8 cellular contexts compared by ENCODE assay signal in the genomic region with DNA sequence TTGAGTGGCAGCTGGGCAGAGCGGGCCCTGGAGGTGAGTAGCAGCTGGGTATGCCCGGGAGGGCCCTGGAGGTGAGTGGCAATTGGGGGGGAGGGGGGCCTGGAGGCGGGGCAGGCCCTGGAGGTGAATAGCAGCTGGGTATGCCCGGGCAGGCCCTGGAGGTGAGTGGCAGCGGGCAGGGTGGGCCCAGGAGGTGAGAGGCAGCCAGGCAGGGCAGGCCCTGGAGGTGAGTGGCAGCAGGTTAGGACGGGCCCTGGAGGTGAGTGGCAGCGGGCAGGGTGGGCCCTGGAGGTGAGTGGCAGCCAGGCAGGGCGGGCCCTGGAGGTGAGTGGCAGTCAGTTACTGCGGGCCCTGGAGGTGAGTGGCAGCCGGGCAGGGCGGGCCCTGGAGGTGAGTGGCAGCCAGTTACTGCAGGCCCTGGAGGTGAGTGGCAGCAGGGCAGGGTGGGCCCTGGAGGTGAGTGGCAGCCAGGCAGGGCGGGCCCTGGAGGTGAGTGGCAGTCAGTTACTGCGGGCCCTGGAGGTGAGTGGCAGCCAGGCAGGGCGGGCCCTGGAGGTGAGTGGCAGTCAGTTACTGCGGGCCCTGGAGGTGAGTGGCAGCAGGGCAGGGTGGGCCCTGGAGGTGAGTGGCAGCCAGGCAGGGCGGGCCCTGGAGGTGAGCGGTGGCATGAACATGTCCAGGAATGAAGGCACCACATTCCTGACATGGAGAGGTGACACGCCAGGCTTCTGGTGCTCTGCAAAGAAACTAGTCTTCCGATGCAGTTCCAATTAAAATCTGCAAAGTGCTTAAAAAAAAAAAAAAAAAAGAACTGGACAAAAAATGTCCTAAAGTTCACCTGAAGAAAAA. TPM values are rescaled to one million over a fixed set of nuclear protein-coding genes. Genes with fewer than 3 reads are reported as not detected.
DNase-seq lines count a peak whose midpoint lies in the region; ATAC-seq, FAIRE-seq and TF ChIP-seq lines count a peak whose summit lies in the region.
"Not testable (repeated sequence)": the region's sequence is repeated elsewhere in the genome, so short reads cannot be mapped to it uniquely, and the experiment has no call there.

No MANE protein-coding gene starts in this region.

- H3K79me1 ChIP-seq in H1 (ENCODE audit: low read depth, low read length), result not testable (repeated sequence)

- not testable (repeated sequence) for H4K8ac ChIP-seq in H1 (ENCODE audit: extremely low read depth, insufficient read depth, low read length)

- H2AFZ ChIP-seq in H1 (ENCODE audit: low read length), result not testable (repeated sequence)

- H3K23me2 ChIP-seq in H1 (ENCODE audit: low read depth, low read length), result peaks cover 10% of the 10 kb centered on the region

- not testable (repeated sequence) for TF ChIP-seq CTCF in H1 (IDR thresholded peaks at IDR 0.05; ENCODE audit: control extremely low read depth in 1 of 3, insufficient read depth in 1 of 3, low read depth in 1 of 3, low read length in 3 of 3); lower lobe of right lung (IDR thresholded peaks at IDR 0.05); progenitor cell of endocrine pancreas (IDR thresholded peaks at IDR 0.05; ENCODE audit: unreplicated experiment); upper lobe of right lung (IDR thresholded peaks at IDR 0.05)

- H3K27me3 ChIP-seq in H1 (replicated peaks in 1 of 4; ENCODE audit: control insufficient read depth in 3 of 4, extremely low read depth in 1 of 4, insufficient read depth in 3 of 4, low read length in 3 of 4); lower lobe of right lung (ENCODE audit: low read depth); upper lobe of right lung: not testable (repeated sequence)

- H3K4me1 ChIP-seq in H1 (replicated peaks in 1 of 4; ENCODE audit: control insufficient read depth in 3 of 4, insufficient read depth in 4 of 4, low read length in 3 of 4); lower lobe of right lung; upper lobe of right lung: not testable (repeated sequence)

- not testable (repeated sequence) for H3K9ac ChIP-seq in H1 (replicated peaks in 1 of 4; ENCODE audit: extremely low read depth in 1 of 4, low read depth in 3 of 4, low read length in 3 of 4)

- peak overlapping the region; percentile 73 for H3K27ac Mint-ChIP-seq in activated T-helper 17 cell treated with anti-CD3 and anti-CD28 coated beads, Interleukin-2, amount 50 U/mL, for 72 hours
- peak overlapping the region; percentile 60 for H3K27ac Mint-ChIP-seq in progenitor cell of endocrine pancreas

- not testable (repeated sequence) for H2AK5ac ChIP-seq in H1 (ENCODE audit: low read depth, low read length)

- not testable (repeated sequence) for H3K4me3 Mint-ChIP-seq in activated T-helper 17 cell treated with anti-CD3 and anti-CD28 coated beads, Interleukin-2, amount 50 U/mL, for 72 hours; progenitor cell of endocrine pancreas (ENCODE audit: low read depth)

- H3K18ac ChIP-seq in H1 (ENCODE audit: extremely low read depth, low read length), result not testable (repeated sequence)

- POLR2A ChIA-PET in H1 (lab: Charles Lee; ENCODE audit: partially characterized antibody), result interaction anchor here (0.6 to 1.0 kb wide), 3 partner anchors 79 to 123 kb away, joined by 3 to 4 read pairs (median 3); no protein-coding TSS in a partner anchor

- TF ChIP-seq POLR2A in H1 (IDR thresholded peaks at IDR 0.05; ENCODE audit: control extremely low read depth in 1 of 2, low read depth in 2 of 2, low read length in 2 of 2), result not testable (repeated sequence)

- CTCF ChIA-PET in H1 (lab: Charles Lee; ENCODE audit: partially characterized antibody), result interaction anchor here (1.1 kb wide), 2 partner anchors 29 to 238 kb away, joined by 3 read pairs; no protein-coding TSS in a partner anchor

- not testable (repeated sequence) for H3K4ac ChIP-seq in H1 (replicated peaks; ENCODE audit: insufficient read length, low read depth, low read length)

- H3K23ac ChIP-seq in H1 (ENCODE audit: insufficient read length), result not testable (repeated sequence)

- H4K20me1 ChIP-seq in H1 (replicated peaks in 1 of 2; ENCODE audit: control insufficient read depth in 1 of 2, insufficient read depth in 2 of 2, low read length in 2 of 2), result peaks cover 6 to 18% of the 10 kb centered on the region in 2 experiments

- ATAC-seq in activated T-helper 17 cell treated with anti-CD3 and anti-CD28 coated beads, Interleukin-2, amount 50 U/mL, for 72 hours (replicated peaks); left ventricle myocardium superior: not testable (repeated sequence)
- ATAC-seq in lower lobe of right lung, result peak; percentile 70 to 80
- peak; percentile 75 for ATAC-seq in upper lobe of right lung

- DNase-seq in DMS53 (lab: John Stamatoyannopoulos, UW), result peak; percentile 30
- peak; percentile 87 for DNase-seq in NCI-H2171 treated with DMSO at 0.1 percent for 48 hours (lab: John Stamatoyannopoulos, UW)
- peak; percentile 61 to 80 for DNase-seq in H1 (ENCODE audit: low read depth in 1 of 2, low spot score in 2 of 2)
- peak; percentile 9 for DNase-seq in left ventricle myocardium superior
- DNase-seq in lower lobe of right lung, result peak; percentile 87
- not testable (repeated sequence) for DNase-seq in progenitor cell of endocrine pancreas (ENCODE audit: low spot score, unreplicated experiment)
- peak; percentile 88 for DNase-seq in upper lobe of right lung

- not testable (repeated sequence) for FAIRE-seq in H1 (lab: Jason Lieb, UNC)

- WGBS in H1 (ENCODE audit: extremely low coverage in 1 of 2, insufficient coverage in 1 of 2, insufficient read length in 1 of 2, insufficient replicate concordance in 2 of 2, low coverage in 1 of 2, low lambda C conversion rate in 2 of 2, missing lambda C conversion rate in 1 of 2), 2 experiments, result 70% methylated on average over 10 of the region's 19 CpGs; no CpG with 5 or more reads in 1 of the 2 experiments

- H2BK120ac ChIP-seq in H1 (replicated peaks; ENCODE audit: low read depth, low read length), result not testable (repeated sequence)

- H2BK12ac ChIP-seq in H1 (ENCODE audit: low read depth, low read length), result not testable (repeated sequence)

- not testable (repeated sequence) for H3K4me1 Mint-ChIP-seq in activated T-helper 17 cell treated with anti-CD3 and anti-CD28 coated beads, Interleukin-2, amount 50 U/mL, for 72 hours; progenitor cell of endocrine pancreas (ENCODE audit: low read depth)

- H2BK20ac ChIP-seq in H1 (ENCODE audit: low read length), result not testable (repeated sequence)

- TF ChIP-seq EP300 in H1 (IDR thresholded peaks at IDR 0.05; ENCODE audit: borderline replicate concordance in 1 of 2, low read depth in 2 of 2, low read length in 2 of 2), result not testable (repeated sequence)

- H3K27ac ChIP-seq in H1 (ENCODE audit: low read depth, low read length); upper lobe of right lung: not testable (repeated sequence)
- H3K27ac ChIP-seq in lower lobe of right lung, result peak overlapping the region; percentile 65

- not testable (repeated sequence) for H4K5ac ChIP-seq in H1 (ENCODE audit: insufficient read length, low read depth, low read length)

- not testable (repeated sequence) for H2BK5ac ChIP-seq in H1 (ENCODE audit: low read depth, low read length)

- H3K36me3 Mint-ChIP-seq in activated T-helper 17 cell treated with anti-CD3 and anti-CD28 coated beads, Interleukin-2, amount 50 U/mL, for 72 hours (ENCODE audit: low read depth), result peaks cover 29% of the 10 kb centered on the region
- peaks cover 17% of the 10 kb centered on the region for H3K36me3 Mint-ChIP-seq in progenitor cell of endocrine pancreas (ENCODE audit: insufficient read depth)

- not testable (repeated sequence) for H3K27me3 Mint-ChIP-seq in activated T-helper 17 cell treated with anti-CD3 and anti-CD28 coated beads, Interleukin-2, amount 50 U/mL, for 72 hours; progenitor cell of endocrine pancreas

- H3K14ac ChIP-seq in H1 (ENCODE audit: insufficient read length), result not testable (repeated sequence)

- H3K9me3 Mint-ChIP-seq in activated T-helper 17 cell treated with anti-CD3 and anti-CD28 coated beads, Interleukin-2, amount 50 U/mL, for 72 hours; progenitor cell of endocrine pancreas (ENCODE audit: low read depth): not testable (repeated sequence)

- not testable (repeated sequence) for H3K79me2 ChIP-seq in H1 (ENCODE audit: control insufficient read depth in 1 of 2, insufficient read depth in 2 of 2, low read length in 2 of 2)

- not testable (repeated sequence) for TF ChIP-seq RAD21 in H1 (IDR thresholded peaks at IDR 0.05 in 1 of 2, conservative IDR thresholded peaks at IDR 0.05 in 1 of 2; ENCODE audit: low read depth in 2 of 2, low read length in 2 of 2)

- H3K56ac ChIP-seq in H1 (replicated peaks; ENCODE audit: insufficient read length, low read depth, low read length), result not testable (repeated sequence)

- not testable (repeated sequence) for H3K9me3 ChIP-seq in H1 (ENCODE audit: insufficient read depth in 2 of 2, low read depth in 1 of 2, low read length in 1 of 2); lower lobe of right lung; upper lobe of right lung

- peaks cover 9 to 30% (median 18%) of the 10 kb centered on the region in 4 experiments; a peak in 6 of 8 replicates for H3K36me3 ChIP-seq in H1 (ENCODE audit: control insufficient read depth in 2 of 4, insufficient read depth in 4 of 4, low read length in 3 of 4)
- peaks cover 20% of the 10 kb centered on the region for H3K36me3 ChIP-seq in lower lobe of right lung
- H3K36me3 ChIP-seq in upper lobe of right lung, result not testable (repeated sequence)

- H3K4me2 ChIP-seq in H1 (ENCODE audit: insufficient read depth in 1 of 2, low read depth in 2 of 2, low read length in 2 of 2), result not testable (repeated sequence)

- not testable (repeated sequence) for H4K91ac ChIP-seq in H1 (replicated peaks; ENCODE audit: insufficient read length, low read length)

- H3K4me3 ChIP-seq in H1 (ENCODE audit: extremely low read depth in 1 of 4, insufficient read depth in 2 of 4, low read depth in 3 of 4, low read length in 4 of 4); lower lobe of right lung; upper lobe of right lung: not testable (repeated sequence)

- intact Hi-C loops in left ventricle myocardium superior (cut with micrococcal nuclease); lower lobe of right lung (cut with DNase I); upper lobe of right lung (cut with DNase I): not testable (repeated sequence)

- H2BK15ac ChIP-seq in H1 (ENCODE audit: low read length), result not testable (repeated sequence)

RNA-seq across cellular contexts. Expression of a gene that starts 14.9 kb away (rescaled TPM):
- total RNA-seq in activated T-helper 17 cell treated with anti-CD3 and anti-CD28 coated beads, Interleukin-2, amount 50 U/mL, for 72 hours, result 10 to 100 TPM; 41.4 to 82.2 TPM
- 31.6 and 33.5 TPM in 2 replicates for total RNA-seq in H1 (2021; fragmentation: NEBNext Ultra II Directional; extraction: Animal tissue kit (Norgen Biotek cat#: 25700))
- polyA plus RNA-seq in H1 (2011; rRNA removed), result 43.8 and 48.3 TPM in 2 replicates
- polyA plus RNA-seq in H1 (2011; cell fraction: cytosol; rRNA removed), result 22.7 TPM
- 47.4 TPM for polyA plus RNA-seq in H1 (2011; cell fraction: nucleus; rRNA removed)
- 47.5 to 77.8 TPM (median 65.6 TPM) in 4 replicates for polyA plus RNA-seq in H1 (2012, experiment 1 of 2)
- 70.7 TPM for polyA plus RNA-seq in H1 (2012, experiment 2 of 2)
- polyA plus RNA-seq in H1 (2013, experiment 1 of 2), result 40.9 TPM
- polyA plus RNA-seq in H1 (2013, experiment 2 of 2), result 42.0 TPM
- 12.0 and 29.3 TPM in 2 replicates for polyA minus RNA-seq in H1 (2011; rRNA and poly(A)+ RNA removed)
- polyA minus RNA-seq in H1 (2011; cell fraction: cytosol; rRNA and poly(A)+ RNA removed), result 17.7 TPM
- polyA minus RNA-seq in H1 (2011; cell fraction: nucleus; rRNA and poly(A)+ RNA removed), result 18.7 TPM
- total RNA-seq in left ventricle myocardium superior, result 7.6 TPM
- total RNA-seq in lower lobe of right lung, result 50.7 TPM
- total RNA-seq in progenitor cell of endocrine pancreas, result 25.6 and 28.5 TPM in 2 replicates
- 39.3 TPM for total RNA-seq in upper lobe of right lung
